Comparison of ENCODE assay signal across 8 cellular contexts in genomic region chr9:121156263-121156731, GRCh38. TPM values are rescaled to one million over a fixed set of nuclear protein-coding genes. Genes with fewer than 3 reads are reported as not detected.
DNase-seq lines count a peak whose midpoint lies in the region; ATAC-seq, FAIRE-seq and TF ChIP-seq lines count a peak whose summit lies in the region.

No MANE protein-coding gene starts in this region.

- CTCF ChIA-PET in activated CD4-positive, alpha-beta T cell treated with anti-CD3 and anti-CD28 coated beads for 36 hours (lab: Charles Lee) = interaction anchor here (0.6 to 1.2 kb wide), 3 partner anchors 8 to 220 kb away, joined by 3 to 5 read pairs (median 4); no protein-coding TSS in a partner anchor

- no peak for FAIRE-seq in kidney (lab: Jason Lieb, UNC)

- no peaks in the 10 kb centered on the region for H3K9me3 Mint-ChIP-seq in activated CD4-positive, alpha-beta T cell treated with anti-CD3 and anti-CD28 coated beads for 36 hours (ENCODE audit: low read depth)
- no peaks in the 10 kb centered on the region for H3K9me3 Mint-ChIP-seq in nephron progenitor cell

- H3K27ac ChIP-seq in kidney (ENCODE audit: low read depth in 2 of 2, low read length in 2 of 2) (no peak overlapping the region), WERI-Rb-1 (no peak overlapping the region)

- ATAC-seq in activated CD4-positive, alpha-beta T cell treated with anti-CD3 and anti-CD28 coated beads for 36 hours = peak; percentile 94
- ATAC-seq in HG02610 (IDR thresholded peaks at IDR 0.05; ENCODE audit: unreplicated experiment) (peak; percentile 83), esophagus mucosa (peak; percentile 87)

- intact Hi-C loops in activated CD4-positive, alpha-beta T cell treated with anti-CD3 and anti-CD28 coated beads for 36 hours (cut with DNase I, micrococcal nuclease) = loop anchor here (1.0 to 5.0 kb wide), 2 partner anchors 35 to 36 kb away; no protein-coding TSS in a partner anchor
- intact Hi-C loops in kidney (cut with DNase I) = no loop called here

- H3K27me3 ChIP-seq in WERI-Rb-1 (ENCODE audit: insufficient read depth, low read depth, severe bottlenecking) = no peaks in the 10 kb centered on the region

- no peak overlapping the region for H3K9ac ChIP-seq in kidney (ENCODE audit: low read length in 2 of 2)

- no peaks in the 10 kb centered on the region for H3K27me3 Mint-ChIP-seq in activated CD4-positive, alpha-beta T cell treated with anti-CD3 and anti-CD28 coated beads for 36 hours
- no peaks in the 10 kb centered on the region for H3K27me3 Mint-ChIP-seq in nephron progenitor cell (ENCODE audit: low read depth, poor library complexity)

- H3K9me3 ChIP-seq in kidney (ENCODE audit: control insufficient read depth in 1 of 2, low read length in 2 of 2) = no peaks in the 10 kb centered on the region
- H3K9me3 ChIP-seq in WERI-Rb-1 (ENCODE audit: severe bottlenecking) = no peaks in the 10 kb centered on the region

- POLR2A ChIA-PET in activated CD4-positive, alpha-beta T cell treated with anti-CD3 and anti-CD28 coated beads for 36 hours (lab: Charles Lee) = no interaction called here

- H3K27ac Mint-ChIP-seq in activated CD4-positive, alpha-beta T cell treated with anti-CD3 and anti-CD28 coated beads for 36 hours = peak overlapping the region; percentile 92
- H3K27ac Mint-ChIP-seq in nephron progenitor cell = no peak overlapping the region

- H3K4me3 ChIP-seq in kidney (ENCODE audit: low read length in 2 of 2) = no peak overlapping the region
- H3K4me3 ChIP-seq in WERI-Rb-1 (ENCODE audit: low read depth, low read length) = no peak overlapping the region

- DNase-seq in activated CD4-positive, alpha-beta T cell treated with anti-CD3 and anti-CD28 coated beads for 36 hours = no peak
- DNase-seq in activated CD4-positive, alpha-beta T cell treated with anti-CD3 and anti-CD28 coated beads, Interleukin-2, amount 50 U/mL, for 48 hours = no peak
- DNase-seq in NCI-H1694 treated with DMSO at 0.1 percent for 48 hours (lab: John Stamatoyannopoulos, UW) = peak; percentile 63
- DNase-seq in kidney = no peak
- DNase-seq in nephron progenitor cell = no peak
- no peak for DNase-seq in WERI-Rb-1

- H3K4me1 ChIP-seq in kidney (ENCODE audit: control insufficient read depth in 1 of 2, insufficient read depth in 1 of 2, low read depth in 1 of 2, low read length in 2 of 2) = no peaks in the 10 kb centered on the region

- no peak overlapping the region for H3K4me3 Mint-ChIP-seq in activated CD4-positive, alpha-beta T cell treated with anti-CD3 and anti-CD28 coated beads for 36 hours
- no peak overlapping the region for H3K4me3 Mint-ChIP-seq in nephron progenitor cell

- peaks cover 0 to 6% of the 10 kb centered on the region in 2 donors for H3K36me3 ChIP-seq in kidney (ENCODE audit: control insufficient read depth in 1 of 2, insufficient read depth in 2 of 2, low read length in 2 of 2)
- peaks cover 58% of the 10 kb centered on the region for H3K36me3 ChIP-seq in WERI-Rb-1

- H3K36me3 Mint-ChIP-seq in activated CD4-positive, alpha-beta T cell treated with anti-CD3 and anti-CD28 coated beads for 36 hours (ENCODE audit: low read depth) = peaks cover 69% of the 10 kb centered on the region
- H3K36me3 Mint-ChIP-seq in nephron progenitor cell (ENCODE audit: low read depth) = peaks cover 41% of the 10 kb centered on the region

- H3K4me1 Mint-ChIP-seq in activated CD4-positive, alpha-beta T cell treated with anti-CD3 and anti-CD28 coated beads for 36 hours = peaks cover 29% of the 10 kb centered on the region
- no peaks in the 10 kb centered on the region for H3K4me1 Mint-ChIP-seq in nephron progenitor cell

- TF ChIP-seq CTCF in kidney (IDR thresholded peaks at IDR 0.05; ENCODE audit: borderline replicate concordance, extremely low read depth, insufficient read depth) = no peak
- no peak for TF ChIP-seq CTCF in nephron progenitor cell (IDR thresholded peaks at IDR 0.05)
- TF ChIP-seq CTCF in WERI-Rb-1 (IDR thresholded peaks at IDR 0.05; ENCODE audit: low read depth, low read length) = no peak

RNA-seq across cellular contexts. Expression of gene RAB14, which starts 45.4 kb away (rescaled TPM):
- total RNA-seq in activated CD4-positive, alpha-beta T cell treated with anti-CD3 and anti-CD28 coated beads for 36 hours = 10 to 100 TPM; 52.3 to 54.7 TPM
- 87.2 TPM for total RNA-seq in esophagus mucosa
- 78.6 TPM for total RNA-seq in kidney
- polyA plus RNA-seq in kidney (ENCODE audit: insufficient read depth, low read depth, low replicate concordance) = 48.0 TPM
